8 cellular contexts compared by ENCODE assay signal in the genomic region with DNA sequence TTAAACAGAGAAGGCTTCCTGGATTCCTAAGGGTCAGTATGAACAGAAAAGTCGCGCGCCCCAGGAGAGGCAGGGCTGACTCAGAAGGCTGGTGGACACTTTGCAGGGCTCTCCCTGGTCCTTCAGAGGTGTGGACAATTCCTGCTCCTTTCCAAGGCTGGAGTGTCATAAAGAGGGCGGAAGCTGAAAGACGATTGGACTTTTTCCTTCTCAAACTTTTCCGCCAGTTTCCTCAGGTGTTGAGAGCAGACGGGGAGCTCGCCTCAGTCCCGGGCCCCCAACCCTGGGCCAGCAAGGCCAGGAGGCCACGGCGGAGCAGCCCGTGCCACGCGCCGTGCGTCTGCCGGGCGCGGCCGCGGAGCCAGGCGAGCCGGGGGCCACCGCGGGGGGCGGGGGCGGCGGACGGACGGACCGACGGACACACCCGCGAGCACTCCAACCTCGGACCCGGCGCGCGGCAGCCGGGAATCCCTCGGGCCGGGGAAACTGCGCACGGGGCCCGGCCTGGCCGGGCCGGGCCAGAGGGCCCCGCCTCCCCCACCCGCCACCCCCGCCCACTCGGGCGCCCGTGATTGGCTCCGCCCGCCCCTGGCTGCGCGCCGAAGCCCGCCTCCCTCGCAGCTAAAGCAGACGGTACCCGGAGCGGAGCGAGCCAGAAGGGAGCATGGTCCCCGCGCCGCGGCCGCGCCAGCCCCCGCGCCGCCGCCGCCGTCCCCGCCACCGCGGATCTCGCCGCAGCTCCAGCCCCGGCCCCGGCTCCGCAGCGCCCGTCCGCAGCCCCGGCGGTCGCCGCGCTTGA. TPM values are rescaled to one million over a fixed set of nuclear protein-coding genes. Genes with fewer than 3 reads are reported as not detected.
DNase-seq lines count a peak whose midpoint lies in the region; ATAC-seq lines count a peak whose summit lies in the region.

A gene (plus strand): TSS at position 629 of the 799 bp plus-strand sequence. CDS start 177,018 bp downstream, outside the sequence.

- H3K4me1 Mint-ChIP-seq in stimulated activated memory B cell treated with anti-CD40 and anti-IgM and Interleukin-4, amounts not matched to agents 10 μg/mL and 1 μg/mL and 100 μg/mL, for 72 hours, result peaks cover 43% of the 10 kb centered on the region

- H3K9me3 Mint-ChIP-seq in stimulated activated memory B cell treated with anti-CD40 and anti-IgM and Interleukin-4, amounts not matched to agents 10 μg/mL and 1 μg/mL and 100 μg/mL, for 72 hours, result no peaks in the 10 kb centered on the region

- H3K27ac Mint-ChIP-seq in stimulated activated memory B cell treated with anti-CD40 and anti-IgM and Interleukin-4, amounts not matched to agents 10 μg/mL and 1 μg/mL and 100 μg/mL, for 72 hours, result peak within 1 kb of the TSS; percentile 50

- no peaks in the 10 kb centered on the region for H3K36me3 Mint-ChIP-seq in stimulated activated memory B cell treated with anti-CD40 and anti-IgM and Interleukin-4, amounts not matched to agents 10 μg/mL and 1 μg/mL and 100 μg/mL, for 72 hours

- ATAC-seq in GM18868 (IDR thresholded peaks at IDR 0.05; ENCODE audit: unreplicated experiment) (peak; percentile 63), HG03064 (IDR thresholded peaks at IDR 0.05; ENCODE audit: low read depth, unreplicated experiment) (peak; percentile 58), esophagus mucosa (peak; percentile 77)
- ATAC-seq in stimulated activated memory B cell treated with anti-CD40 and anti-IgM and Interleukin-4, amounts not matched to agents 10 μg/mL and 1 μg/mL and 100 μg/mL, for 72 hours, result peak; percentile 84

- peak; percentile 96 for DNase-seq in AG08395 (ENCODE audit: low spot score)
- peak; percentile 66 for DNase-seq in NCI-H510A treated with DMSO at 0.1 percent for 48 hours (lab: John Stamatoyannopoulos, UW)
- peak; percentile 78 for DNase-seq in activated T-cell treated with anti-CD3 and anti-CD28 coated beads, Interleukin-2, amount 50 U/mL, for 1 hour
- peak; percentile 77 for DNase-seq in myocyte (ENCODE audit: low read depth)

- peaks cover 28% of the 10 kb centered on the region for H3K27me3 Mint-ChIP-seq in stimulated activated memory B cell treated with anti-CD40 and anti-IgM and Interleukin-4, amounts not matched to agents 10 μg/mL and 1 μg/mL and 100 μg/mL, for 72 hours

- peak within 1 kb of the TSS; percentile 85 for H3K4me3 Mint-ChIP-seq in stimulated activated memory B cell treated with anti-CD40 and anti-IgM and Interleukin-4, amounts not matched to agents 10 μg/mL and 1 μg/mL and 100 μg/mL, for 72 hours

RNA-seq across cellular contexts. Expression of the gene that starts here (rescaled TPM):
- total RNA-seq in esophagus mucosa, result 3.6 TPM
- 3.6 and 8.2 TPM in 2 replicates for total RNA-seq in myocyte
- 9.9 TPM for polyA plus RNA-seq in myocyte (2012)

Comparison
In these comparisons a context has a peak if more than half of its experiments do, and no peak if none do; other contexts are left out.
1. Peak in every context shown above with its lines: DNase-seq and ATAC-seq.